In genomic region chr17:68258890-68259435, GRCh38 we compare ENCODE assay signal across 8 cellular contexts. TPM values are rescaled to one million over a fixed set of nuclear protein-coding genes. Genes with fewer than 3 reads are reported as not detected.
DNase-seq lines count a peak whose midpoint lies in the region; ATAC-seq and TF ChIP-seq lines count a peak whose summit lies in the region.
"Not testable (repeated sequence)": the region's sequence is repeated elsewhere in the genome, so short reads cannot be mapped to it uniquely, and the experiment has no call there.

No MANE protein-coding gene starts in this region.

- peaks cover 82% of the 10 kb centered on the region for H3K4me1 Mint-ChIP-seq in activated CD4-positive, alpha-beta memory T cell treated with anti-CD3 and anti-CD28 coated beads, Interleukin-2, amount 10 ng/mL, durations not matched to agents 7 days and 5 days

- CTCF ChIA-PET in activated CD4-positive, alpha-beta memory T cell treated with anti-CD3 and anti-CD28 coated beads, Interleukin-2, amount 10 ng/mL, durations not matched to agents 7 days and 5 days (lab: Charles Lee), result interaction anchor here (1.0 to 2.1 kb wide), 6 partner anchors 9 to 200 kb away, joined by 3 to 9 read pairs (median 6); no protein-coding TSS in a partner anchor

- not testable (repeated sequence) for H3K27me3 Mint-ChIP-seq in activated CD4-positive, alpha-beta memory T cell treated with anti-CD3 and anti-CD28 coated beads, Interleukin-2, amount 10 ng/mL, durations not matched to agents 7 days and 5 days

- H3K9me3 ChIP-seq in BE2C, left lung: not testable (repeated sequence)

- H3K4me3 ChIP-seq in BE2C (ENCODE audit: low read depth, low read length), result peak overlapping the region; percentile 35
- peak overlapping the region; percentile 42 for H3K4me3 ChIP-seq in choroid plexus epithelial cell (ENCODE audit: low read depth, low read length)
- not testable (repeated sequence) for H3K4me3 ChIP-seq in left lung

- H3K27me3 ChIP-seq in BE2C, left lung: not testable (repeated sequence)

- H3K36me3 ChIP-seq in BE2C, left lung: not testable (repeated sequence)

- peak; percentile 60 for DNase-seq in BE2C
- peak; percentile 5 for DNase-seq in NCI-H524 treated with DMSO at 0.1 percent for 48 hours (lab: John Stamatoyannopoulos, UW)
- DNase-seq in activated CD4-positive, alpha-beta memory T cell treated with anti-CD3 and anti-CD28 coated beads, Interleukin-2, amount 10 ng/mL, durations not matched to agents 7 days and 5 days, result peak; percentile 87
- DNase-seq in choroid plexus epithelial cell (ENCODE audit: low read depth), result peak; percentile 43
- peak; percentile 45 to 89 for DNase-seq in left lung
- peak; percentile 68 for DNase-seq in stimulated activated CD4-positive, alpha-beta T cell treated with anti-CD3 and anti-CD28 coated beads, Interleukin-4, amount 100 ng/mL, for 1 hour

- H3K36me3 Mint-ChIP-seq in activated CD4-positive, alpha-beta memory T cell treated with anti-CD3 and anti-CD28 coated beads, Interleukin-2, amount 10 ng/mL, durations not matched to agents 7 days and 5 days (ENCODE audit: low read depth), result peaks cover 43% of the 10 kb centered on the region

- H3K4me3 Mint-ChIP-seq in activated CD4-positive, alpha-beta memory T cell treated with anti-CD3 and anti-CD28 coated beads, Interleukin-2, amount 10 ng/mL, durations not matched to agents 7 days and 5 days, result peak overlapping the region; percentile 66

- H3K27ac Mint-ChIP-seq in activated CD4-positive, alpha-beta memory T cell treated with anti-CD3 and anti-CD28 coated beads, Interleukin-2, amount 10 ng/mL, durations not matched to agents 7 days and 5 days, result peak overlapping the region; percentile 88

- H3K9me3 Mint-ChIP-seq in activated CD4-positive, alpha-beta memory T cell treated with anti-CD3 and anti-CD28 coated beads, Interleukin-2, amount 10 ng/mL, durations not matched to agents 7 days and 5 days, result not testable (repeated sequence)

- H3K27ac ChIP-seq in left lung, result peak overlapping the region in 1 of 2 donors; percentile 71

- TF ChIP-seq CTCF in BE2C (IDR thresholded peaks at IDR 0.05; ENCODE audit: low read depth, low read length); choroid plexus epithelial cell (conservative IDR thresholded peaks at IDR 0.05; ENCODE audit: low read depth, low read length); left lung (IDR thresholded peaks at IDR 0.05): not testable (repeated sequence)

- intact Hi-C loops in left lung (cut with DNase I), result not testable (repeated sequence)

- POLR2A ChIA-PET in activated CD4-positive, alpha-beta memory T cell treated with anti-CD3 and anti-CD28 coated beads, Interleukin-2, amount 10 ng/mL, durations not matched to agents 7 days and 5 days (lab: Charles Lee), result interaction anchor here (0.6 to 3.2 kb wide), 10 partner anchors 11 to 894 kb away, joined by 3 to 47 read pairs (median 4); partner anchors contain the start of genes AMZ2, ARSG, SLC16A6 and WIPI1

- ATAC-seq in GM19043 (IDR thresholded peaks at IDR 0.05; ENCODE audit: low read depth, unreplicated experiment) (peak; percentile 88), HG03025 (IDR thresholded peaks at IDR 0.05; ENCODE audit: low FRiP score, unreplicated experiment) (peak; percentile 81), left lung (peak; percentile 93)

- H3K4me1 ChIP-seq in BE2C, result not testable (repeated sequence)
- peaks cover 3 to 44% of the 10 kb centered on the region in 2 donors for H3K4me1 ChIP-seq in left lung

RNA-seq across cellular contexts. Expression of gene AMZ2, which starts 11.1 kb away (rescaled TPM):
- polyA plus RNA-seq in BE2C (2012; ENCODE audit: insufficient read depth, insufficient read length, low read depth), result 64.2 TPM
- total RNA-seq in activated CD4-positive, alpha-beta memory T cell treated with anti-CD3 and anti-CD28 coated beads, Interleukin-2, amount 10 ng/mL, durations not matched to agents 7 days and 5 days, result 100 to 1,000 TPM; 106 to 121 TPM
- 10 to 100 TPM; 48.4 to 66.7 TPM for total RNA-seq in left lung

RNA-seq across cellular contexts. Expression of gene SLC16A6, which starts 32.0 kb away (rescaled TPM):
- polyA plus RNA-seq in BE2C (2012; ENCODE audit: insufficient read depth, insufficient read length, low read depth), result 0.86 TPM
- 10 to 100 TPM; 10.4 to 10.8 TPM for total RNA-seq in activated CD4-positive, alpha-beta memory T cell treated with anti-CD3 and anti-CD28 coated beads, Interleukin-2, amount 10 ng/mL, durations not matched to agents 7 days and 5 days
- 10 to 100 TPM in 1 of 2 donors, 1 to 10 TPM in 1; 4.1 to 10.5 TPM for total RNA-seq in left lung

RNA-seq across cellular contexts. Expression of gene ARSG, which starts 32.3 kb away (rescaled TPM):
- 2.5 TPM for polyA plus RNA-seq in BE2C (2012; ENCODE audit: insufficient read depth, insufficient read length, low read depth)
- 10 to 100 TPM; 13.5 to 16.8 TPM for total RNA-seq in activated CD4-positive, alpha-beta memory T cell treated with anti-CD3 and anti-CD28 coated beads, Interleukin-2, amount 10 ng/mL, durations not matched to agents 7 days and 5 days
- 1 to 10 TPM; 5.2 to 10.0 TPM for total RNA-seq in left lung

Comparison
In these comparisons a context has a peak if more than half of its experiments do, and no peak if none do; other contexts are left out.
1. DNase-seq: peak in every context shown above with its lines; median percentile 87 in activated CD4-positive, alpha-beta memory T cell treated with anti-CD3 and anti-CD28 coated beads, Interleukin-2, amount 10 ng/mL, durations not matched to agents 7 days and 5 days; 68 in stimulated activated CD4-positive, alpha-beta T cell treated with anti-CD3 and anti-CD28 coated beads, Interleukin-4, amount 100 ng/mL, for 1 hour; 67 in left lung; 60 in BE2C; 43 in choroid plexus epithelial cell; 5 in NCI-H524 treated with DMSO at 0.1 percent for 48 hours.